ENCODE assay signal across 29 cellular contexts in genomic region chr1:230634384-230634783, GRCh38.
"Had no signal": no experiment of that assay in that cellular context is flagged by ENCODE, and none has a peak within 500 bp of the region (broad histone marks: within the 10 kb centered on the region; RNA-seq: fewer than 3 reads in every experiment).

No MANE protein-coding gene starts in this region.

- H2AFZ ChIP-seq: parathyroid adenoma had no signal

- H3K27me3 ChIP-seq: ovary, right lobe of liver, testis, transverse colon, upper lobe of right lung, uterus had no signal

- H3K4me3 ChIP-seq: ovary, psoas muscle, right lobe of liver, sigmoid colon, suprapubic skin, testis, tibial artery, transverse colon, upper lobe of right lung, uterus had no signal

- H3K36me3 ChIP-seq: neutrophil, ovary, right lobe of liver, sigmoid colon, suprapubic skin, tibial artery, transverse colon, upper lobe of right lung, uterus had no signal

- H3K27ac ChIP-seq: neutrophil, ovary, parathyroid adenoma, psoas muscle, right lobe of liver, sigmoid colon, suprapubic skin, testis, tibial artery, transverse colon, upper lobe of right lung, uterus had no signal

- FAIRE-seq: small intestine had no signal

- H3K79me2 ChIP-seq: parathyroid adenoma had no signal

- DNase-seq: naive thymus-derived CD8-positive, alpha-beta T cell; nephron progenitor cell; nucleus accumbens; ovary; posterior cingulate gyrus; psoas muscle; right cardiac atrium; right lobe of liver; sigmoid colon; small intestine; stimulated activated CD4-positive, alpha-beta T cell treated with anti-CD3 and anti-CD28 coated beads, Interleukin-12 subunit alpha, Interleukin-12 subunit beta, amount 100 ng/mL, for 4 hours; stimulated activated CD4-positive, alpha-beta T cell treated with anti-CD3 and anti-CD28 coated beads, Interleukin-1b, Interleukin-23, amount 100 ng/mL, for 48 hours; stimulated activated CD4-positive, alpha-beta T cell treated with anti-CD3 and anti-CD28 coated beads, Interleukin-4, amount 100 ng/mL, for 1 hour; stimulated activated CD4-positive, alpha-beta T cell treated with anti-CD3 and anti-CD28 coated beads, Interleukin-4, amount 100 ng/mL, for 4 hours; stimulated activated CD8-positive, alpha-beta memory T cell treated with anti-CD3 and anti-CD28 coated beads, Interleukin-4, amount 100 ng/mL, for 48 hours; stimulated activated naive CD4-positive, alpha-beta T cell; stimulated activated naive CD8-positive, alpha-beta T cell treated with anti-CD3 and anti-CD28 coated beads, Interleukin-15, amount 100 ng/mL, for 72 hours; stimulated activated naive CD8-positive, alpha-beta T cell treated with anti-CD3 and anti-CD28 coated beads, Interleukin-15, Interleukin-2, amounts not matched to agents 100 U/mL and 50 U/mL, for 24 hours; substantia nigra; testis; tibial artery; transverse colon; upper lobe of right lung; uterus had no signal

- ATAC-seq: naive thymus-derived CD8-positive, alpha-beta T cell; natural killer cell treated with Interleukin-12 subunit alpha and Interleukin-12 subunit beta and Interleukin-15 and Interleukin-18, amount 100 ng/mL, for 72 hours; psoas muscle; right cardiac atrium; right lobe of liver; stimulated activated memory B cell treated with anti-CD40 and anti-IgM and Interleukin-4, amounts not matched to agents 10 μg/mL and 1 μg/mL and 100 μg/mL, for 72 hours; stimulated activated naive CD8-positive, alpha-beta T cell treated with anti-CD3 and anti-CD28 coated beads, Interleukin-15, amount 100 ng/mL, for 72 hours; stimulated activated naive CD8-positive, alpha-beta T cell treated with anti-CD3 and anti-CD28 coated beads, Interleukin-15, Interleukin-2, amounts not matched to agents 100 U/mL and 50 U/mL, for 24 hours; upper lobe of right lung had no signal

- H3K4me1 ChIP-seq: psoas muscle, sigmoid colon, suprapubic skin, testis, tibial artery, transverse colon, upper lobe of right lung, uterus had no signal

- H3K9me3 ChIP-seq: neutrophil, ovary, psoas muscle, right lobe of liver, sigmoid colon, suprapubic skin, testis, tibial artery, transverse colon, upper lobe of right lung, uterus had no signal

- H3K9ac ChIP-seq: parathyroid adenoma had no signal
